ENCODE assay signal across 10 cellular contexts in genomic region chr3:111143-112069, GRCh38.
DNase-seq lines count a peak whose midpoint lies in the region; ATAC-seq and TF ChIP-seq lines count a peak whose summit lies in the region.
"Had no signal": no experiment of that assay in that cellular context is flagged by ENCODE, and none has a peak within 500 bp of the region (broad histone marks: within the 10 kb centered on the region; RNA-seq: fewer than 3 reads in every experiment).

No MANE protein-coding gene starts in this region.

- H3K36me3 Mint-ChIP-seq in brain (no peaks in the 10 kb centered on the region), immature natural killer cell (no peaks in the 10 kb centered on the region)

- CTCF ChIA-PET in PC-9 (lab: Charles Lee) = no interaction called here

- H2AFZ ChIP-seq in PC-9 = no peak overlapping the region

- H3F3A ChIP-seq in PC-9 (ENCODE audit: insufficient read depth, low read depth) = no peaks in the 10 kb centered on the region

- no peaks in the 10 kb centered on the region for H3K79me2 ChIP-seq in PC-9 (ENCODE audit: low read depth)

- H3K4me1 ChIP-seq in PC-9 (replicated peaks; ENCODE audit: insufficient read depth) = no peaks in the 10 kb centered on the region

- DNase-seq in NCI-H1048 (lab: John Stamatoyannopoulos, UW) = peak; percentile 81
- DNase-seq in PC-9 = no peak
- no peak for DNase-seq in NCI-H2029 treated with DMSO at 0.1 percent for 48 hours (lab: John Stamatoyannopoulos, UW)
- no peak for DNase-seq in NK-92 treated with Interleukin-12 subunit alpha and Interleukin-12 subunit beta, amount 100 ng/mL, for 24 hours (lab: John Stamatoyannopoulos, UW)
- no peak for DNase-seq in immature natural killer cell
- DNase-seq: DND-41 had no signal

- intact Hi-C loops in PC-9 (cut with micrococcal nuclease; ENCODE audit: unreplicated experiment) = no loop called here

- POLR2A ChIA-PET in PC-9 (lab: Charles Lee; ENCODE audit: unreplicated experiment) = no interaction called here

- TF ChIP-seq CTCF in brain (conservative IDR thresholded peaks at IDR 0.05) (no peak), PC-9 (conservative IDR thresholded peaks at IDR 0.05) (no peak)

- H3K36me3 ChIP-seq in PC-9 (ENCODE audit: low read depth) = no peaks in the 10 kb centered on the region

- H3K9me3 ChIP-seq in PC-9 (ENCODE audit: insufficient read depth, low read depth) = no peaks in the 10 kb centered on the region

- no TSS peak for BruUV-seq in PC-9 (replicated peaks; lab: Mats Ljungman, UMichigan)

- no peaks in the 10 kb centered on the region for H3K27me3 ChIP-seq in PC-9 (ENCODE audit: insufficient read depth, low read depth)

- H3K4me1 Mint-ChIP-seq in brain (peaks cover 72% of the 10 kb centered on the region), immature natural killer cell (no peaks in the 10 kb centered on the region)

- no peak overlapping the region for H3K4me2 ChIP-seq in PC-9

- no peaks in the 10 kb centered on the region for H3K9me2 ChIP-seq in PC-9 (ENCODE audit: insufficient read depth)

- no peak overlapping the region for H3K27ac ChIP-seq in PC-9
- H3K27ac ChIP-seq: HL-60 had no signal

- H3K4me3 ChIP-seq in PC-9 = no peak overlapping the region

- H3K4me3 Mint-ChIP-seq in brain (peak overlapping the region in 1 of 5 experiments; percentile 37), immature natural killer cell (no peak overlapping the region)

- H3K27me3 Mint-ChIP-seq in brain (no peaks in the 10 kb centered on the region), immature natural killer cell (ENCODE audit: low read depth in 3 of 3) (no peaks in the 10 kb centered on the region)

- peak; percentile 62 for ATAC-seq in GM18868 (IDR thresholded peaks at IDR 0.05; ENCODE audit: unreplicated experiment)
- ATAC-seq in HG02610 (IDR thresholded peaks at IDR 0.05; ENCODE audit: unreplicated experiment) = peak; percentile 73

- no peaks in the 10 kb centered on the region for H4K20me1 ChIP-seq in PC-9 (ENCODE audit: insufficient read depth)

- peaks cover 0 to 45% (median 4%) of the 10 kb centered on the region in 5 experiments for H3K9me3 Mint-ChIP-seq in brain
- H3K9me3 Mint-ChIP-seq in immature natural killer cell = peaks cover 0 to 22% (median 3%) of the 10 kb centered on the region in 6 donors

- H3K27ac Mint-ChIP-seq in brain (peak overlapping the region; percentile 63 to 97 (median 94)), immature natural killer cell (no peak overlapping the region)

Comparison
In these comparisons a context has a peak if more than half of its experiments do, and no peak if none do; other contexts are left out.
1. H3K27ac Mint-ChIP-seq: peak in brain (5 of 5); none in immature natural killer cell (0 of 6).